ENCODE assay signal across 25 cellular contexts in genomic region chr16:46695937-46696336, GRCh38. TPM values are rescaled to one million over a fixed set of nuclear protein-coding genes. Genes with fewer than 3 reads are reported as not detected.
DNase-seq lines count a peak whose midpoint lies in the region; ATAC-seq and TF ChIP-seq lines count a peak whose summit lies in the region.
"Had no signal": no experiment of that assay in that cellular context is flagged by ENCODE, and none has a peak within 500 bp of the region (broad histone marks: within the 10 kb centered on the region; RNA-seq: fewer than 3 reads in every experiment).

No MANE protein-coding gene starts in this region.

- peaks cover 0 to 26% (median 6%) of the 10 kb centered on the region in 12 donors for H3K4me1 ChIP-seq in heart left ventricle
- peaks cover 43% of the 10 kb centered on the region for H3K4me1 ChIP-seq in left ventricle myocardium inferior
- H3K4me1 ChIP-seq in right atrium auricular region: peaks cover 0 to 24% of the 10 kb centered on the region in 2 donors
- H3K4me1 ChIP-seq: BE2C had no signal

- H3K9me3 Mint-ChIP-seq in MCF 10A (ENCODE audit: unreplicated experiment): no peaks in the 10 kb centered on the region
- H3K9me3 Mint-ChIP-seq: CD14-positive monocyte; CD4-positive, alpha-beta memory T cell; CD4-positive, CD25-positive, alpha-beta regulatory T cell; CD8-positive, alpha-beta memory T cell had no signal

- 54 to 68% (median 61%) methylated on average over 5 of the region's 5 CpGs for WGBS in heart left ventricle, 4 donors

- H3K4me3 ChIP-seq in heart left ventricle (no peak overlapping the region), left ventricle myocardium inferior (no peak overlapping the region), right atrium auricular region (no peak overlapping the region)
- H3K4me3 ChIP-seq: BLaER1 had no signal

- ATAC-seq in Right ventricle myocardium inferior (peak; percentile 27), heart left ventricle (peak in 3 of 4 donors; percentile 15 to 35 (median 30))

- CTCF ChIA-PET in MCF 10A (lab: Yijun Ruan, JAX): no interaction called here

- TF ChIP-seq POLR2A in heart left ventricle (IDR thresholded peaks at IDR 0.05): no peak

- no TSS peak for BruUV-seq in MCF 10A (replicated peaks; lab: Mats Ljungman, UMichigan)

- no peak overlapping the region for H3K27ac Mint-ChIP-seq in MCF 10A (ENCODE audit: low read depth, unreplicated experiment)
- H3K27ac Mint-ChIP-seq: CD14-positive monocyte; CD4-positive, alpha-beta memory T cell; CD4-positive, CD25-positive, alpha-beta regulatory T cell; CD8-positive, alpha-beta memory T cell had no signal

- H3K36me3 ChIP-seq in heart left ventricle (peaks cover 0 to 3% (median 0%) of the 10 kb centered on the region in 9 donors), left ventricle myocardium inferior (no peaks in the 10 kb centered on the region), right atrium auricular region (no peaks in the 10 kb centered on the region)

- peaks cover 32% of the 10 kb centered on the region for H3K36me3 Mint-ChIP-seq in MCF 10A (ENCODE audit: insufficient read depth, unreplicated experiment)

- no peak overlapping the region for H3K4me3 Mint-ChIP-seq in MCF 10A (ENCODE audit: unreplicated experiment)
- H3K4me3 Mint-ChIP-seq: CD14-positive monocyte; CD4-positive, alpha-beta memory T cell; CD8-positive, alpha-beta memory T cell had no signal

- H3K27me3 Mint-ChIP-seq in MCF 10A (ENCODE audit: insufficient read depth, unreplicated experiment): no peaks in the 10 kb centered on the region
- H3K27me3 Mint-ChIP-seq: CD4-positive, alpha-beta memory T cell; CD4-positive, CD25-positive, alpha-beta regulatory T cell; CD8-positive, alpha-beta memory T cell had no signal

- DNase-seq in Right ventricle myocardium inferior (ENCODE audit: missing footprints): no peak
- no peak for DNase-seq in cardiac septum (ENCODE audit: low spot score)
- DNase-seq in heart left ventricle: no peak
- DNase-seq in left ventricle myocardium inferior: no peak
- no peak for DNase-seq in right atrium auricular region (ENCODE audit: low spot score)
- no peak for DNase-seq in GM03348 (ENCODE audit: low spot score)
- DNase-seq in MCF 10A (ENCODE audit: unreplicated experiment): no peak
- DNase-seq in NCI-H748 treated with DMSO at 0.1 percent for 48 hours (lab: John Stamatoyannopoulos, UW): no peak
- DNase-seq: ACHN; BE2C; C1 segment of cervical spinal cord; CD4-positive, alpha-beta memory T cell; CD4-positive, CD25-positive, alpha-beta regulatory T cell; CD8-positive, alpha-beta memory T cell; COR-L47; DMS 273 treated with DMSO at 0.1 percent for 48 hours; DMS153; DMS53; DMS79; DND-41; EL; GDM1 had no signal

- POLR2A ChIA-PET in MCF 10A (lab: Yijun Ruan, JAX): interaction anchor here (1.1 kb wide), 1 partner anchor 9 kb away, joined by 3 read pairs; no protein-coding TSS in a partner anchor

- intact Hi-C loops in Right ventricle myocardium inferior (cut with DNase I) (loop anchor here (10.0 kb wide), 1 partner anchor 49 kb away; the partner anchor contains the start of gene MYLK3), cardiac septum (cut with DNase I) (no loop called here), heart left ventricle (cut with DNase I) (loop anchor here in 5 of 10 donors (5.0 to 10.0 kb wide), 4 partner anchors 49 to 109 kb away; partner anchors contain the start of gene MYLK3 (in 3 of the 5)), left ventricle myocardium inferior (cut with micrococcal nuclease) (no loop called here), MCF 10A (cut with micrococcal nuclease) (no loop called here)

- H3K27ac ChIP-seq in heart left ventricle (peak overlapping the region in 8 of 12 donors; percentile 19 to 60 (median 52)), left ventricle myocardium inferior (replicated peaks) (peak overlapping the region; percentile 58), right atrium auricular region (peak overlapping the region; percentile 9 to 63)
- H3K27ac ChIP-seq: 22Rv1, BLaER1 had no signal

- no peaks in the 10 kb centered on the region for H3K9me3 ChIP-seq in heart left ventricle
- no peaks in the 10 kb centered on the region for H3K9me3 ChIP-seq in left ventricle myocardium inferior (replicated peaks)
- no peaks in the 10 kb centered on the region for H3K9me3 ChIP-seq in right atrium auricular region
- H3K9me3 ChIP-seq: BE2C, BLaER1 had no signal

- peaks cover 12% of the 10 kb centered on the region for H3K4me1 Mint-ChIP-seq in MCF 10A (ENCODE audit: insufficient read depth, unreplicated experiment)

- H3K27me3 ChIP-seq in heart left ventricle (no peaks in the 10 kb centered on the region), left ventricle myocardium inferior (ENCODE audit: low read depth) (no peaks in the 10 kb centered on the region), right atrium auricular region (no peaks in the 10 kb centered on the region)
- H3K27me3 ChIP-seq: BE2C, BLaER1 had no signal

- TF ChIP-seq CTCF in heart left ventricle (IDR thresholded peaks at IDR 0.05) (no peak), left ventricle myocardium inferior (IDR thresholded peaks at IDR 0.05; ENCODE audit: borderline replicate concordance) (no peak), right atrium auricular region (IDR thresholded peaks at IDR 0.05) (no peak), MCF 10A (IDR thresholded peaks at IDR 0.05; ENCODE audit: unreplicated experiment) (no peak)

RNA-seq across cellular contexts. Expression of gene ORC6, which starts 6.5 kb away (rescaled TPM):
- total RNA-seq in Right ventricle myocardium inferior (2.5 TPM), cardiac septum (3.0 TPM), heart left ventricle (1 to 10 TPM; 1.3 to 4.3 (median 2.5) TPM), left ventricle myocardium inferior (1.4 TPM), right atrium auricular region (1 to 10 TPM; 1.8 to 2.6 TPM), MCF 10A (2022) (17.0 and 23.2 TPM in 2 replicates)
- 1 to 10 TPM; 1.4 to 3.2 TPM for polyA plus RNA-seq in heart left ventricle

RNA-seq across cellular contexts. Expression of gene VPS35, which starts 7.0 kb away (rescaled TPM):
- 86.9 TPM for total RNA-seq in Right ventricle myocardium inferior
- 86.9 TPM for total RNA-seq in cardiac septum
- 100 to 1,000 TPM in 2 of 9 donors, 10 to 100 TPM in 7; 49.1 to 118 (median 88.7) TPM for total RNA-seq in heart left ventricle
- 10 to 100 TPM; 16.7 to 53.0 TPM for polyA plus RNA-seq in heart left ventricle
- 74.6 TPM for total RNA-seq in left ventricle myocardium inferior
- total RNA-seq in right atrium auricular region: 10 to 100 TPM; 43.3 to 60.5 TPM
- 68.7 and 72.3 TPM in 2 replicates for total RNA-seq in MCF 10A (2022)

RNA-seq across cellular contexts. Expression of gene MYLK3, which starts 52.2 kb away (rescaled TPM):
- total RNA-seq in Right ventricle myocardium inferior (261 TPM), cardiac septum (150 TPM), heart left ventricle (100 to 1,000 TPM; 169 to 374 (median 257) TPM), left ventricle myocardium inferior (256 TPM), right atrium auricular region (100 to 1,000 TPM; 275 to 456 TPM), MCF 10A (2022) (0.05 TPM in 1 of 2 replicates, not detected in the other)
- polyA plus RNA-seq in heart left ventricle: 100 to 1,000 TPM in 1 of 2 donors, 10 to 100 TPM in 1; 76.4 to 133 TPM
- total RNA-seq: CD4-positive, CD25-positive, alpha-beta regulatory T cell had no signal
- polyA plus RNA-seq: CD14-positive monocyte; CD4-positive, alpha-beta memory T cell; CD4-positive, CD25-positive, alpha-beta regulatory T cell; CD8-positive, alpha-beta memory T cell had no signal

Comparison
In these comparisons a context has a peak if more than half of its experiments do, and no peak if none do; other contexts are left out.
1. RNA of gene MYLK3, which starts 52.2 kb away (total RNA-seq): 275 to 456 TPM in right atrium auricular region, 261 TPM in Right ventricle myocardium inferior (single experiment), 169 to 374 TPM in heart left ventricle, 256 TPM in left ventricle myocardium inferior (single experiment) and 150 TPM in cardiac septum (single experiment); 0.05 TPM in MCF 10A; every median in the first group is over 100 times any median in the second.
2. Peak in every context shown above with its lines, with median percentiles within 50 percentile points of each other: H3K27ac ChIP-seq.